Comparison of ENCODE assay signal across 16 cellular contexts in genomic region chr3:27345493-27345892, GRCh38. TPM values are rescaled to one million over a fixed set of nuclear protein-coding genes. Genes with fewer than 3 reads are reported as not detected.
A peak's percentile ranks its signal among the peaks of the same experiment; 100 is the strongest.
DNase-seq lines count a peak whose midpoint lies in the region; ATAC-seq and TF ChIP-seq lines count a peak whose summit lies in the region.
"Had no signal": no experiment of that assay in that cellular context is flagged by ENCODE, and none has a peak within 500 bp of the region (broad histone marks: within the 10 kb centered on the region; RNA-seq: fewer than 3 reads in every experiment).

No MANE protein-coding gene starts in this region.

- no peak for TF ChIP-seq CTCF in NB4 (IDR thresholded peaks at IDR 0.05; ENCODE audit: low read depth, low read length)
- TF ChIP-seq CTCF in transverse colon (IDR thresholded peaks at IDR 0.05): no peak
- no peak for TF ChIP-seq CTCF in A673 (conservative IDR thresholded peaks at IDR 0.05; ENCODE audit: low read depth, low read length)

- BruUV-seq in A673 (replicated peaks; lab: Mats Ljungman, UMichigan): no TSS peak

- H3K27me3 ChIP-seq in transverse colon (no peaks in the 10 kb centered on the region), A673 (replicated peaks; ENCODE audit: insufficient read depth, low read depth, low read length, poor library complexity) (no peaks in the 10 kb centered on the region)

- H3K4me3 ChIP-seq in NB4 (ENCODE audit: low read depth, low read length) (no peak overlapping the region), transverse colon (no peak overlapping the region), A673 (ENCODE audit: low read depth, low read length, poor library complexity, severe bottlenecking) (no peak overlapping the region)

- in situ Hi-C loops in transverse colon (cut with MboI; ENCODE audit: low pct_ligation_motif_present in 1 of 4, low pct_unique_long_range_greater_than_20kb in 1 of 4, low sequenced_read_pairs in 3 of 4): no loop called here
- in situ Hi-C loops in ACHN (cut with HindIII; ENCODE audit: low pct_ligation_motif_present, low pct_unique_long_range_greater_than_20kb, low sequenced_read_pairs): no loop called here

- TF ChIP-seq EP300 in transverse colon (IDR thresholded peaks at IDR 0.05; ENCODE audit: low read depth): peak; percentile 69

- no peaks in the 10 kb centered on the region for H3K9me3 Mint-ChIP-seq in activated T-cell treated with anti-CD3 and anti-CD28 coated beads, Interleukin-2, amount 50 U/mL, for 72 hours
- H3K9me3 Mint-ChIP-seq: activated B cell treated with CpG ODN at 0.5 μM for 24 hours, HFFc6 had no signal

- H3K9me3 ChIP-seq in transverse colon: no peaks in the 10 kb centered on the region
- H3K9me3 ChIP-seq in A673 (ENCODE audit: low read depth, low read length, poor library complexity, severe bottlenecking): no peaks in the 10 kb centered on the region

- 40% methylated on average over 5 of the region's 5 CpGs; no CpG with 5 or more reads in 1 of the 2 donors for WGBS in transverse colon (ENCODE audit: low coverage in 1 of 2), 2 donors

- H3K4me3 Mint-ChIP-seq in activated T-cell treated with anti-CD3 and anti-CD28 coated beads, Interleukin-2, amount 50 U/mL, for 72 hours: no peak overlapping the region
- H3K4me3 Mint-ChIP-seq: activated B cell treated with CpG ODN at 0.5 μM for 24 hours, HFFc6 had no signal

- intact Hi-C loops in transverse colon (cut with DNase I; ENCODE audit: low total_unique reads) (no loop called here), A673 (cut with micrococcal nuclease; ENCODE audit: unreplicated experiment) (no loop called here)

- no peak overlapping the region for H3K27ac Mint-ChIP-seq in activated T-cell treated with anti-CD3 and anti-CD28 coated beads, Interleukin-2, amount 50 U/mL, for 72 hours
- H3K27ac Mint-ChIP-seq: activated B cell treated with CpG ODN at 0.5 μM for 24 hours, HFFc6 had no signal

- H3K36me3 Mint-ChIP-seq in activated T-cell treated with anti-CD3 and anti-CD28 coated beads, Interleukin-2, amount 50 U/mL, for 72 hours (ENCODE audit: insufficient read depth in 2 of 2): no peaks in the 10 kb centered on the region

- POLR2A ChIA-PET in A673 (lab: Charles Lee; ENCODE audit: low non-redundant PET): no interaction called here

- H3K4me1 Mint-ChIP-seq in activated T-cell treated with anti-CD3 and anti-CD28 coated beads, Interleukin-2, amount 50 U/mL, for 72 hours (ENCODE audit: low read depth): peaks cover 17% of the 10 kb centered on the region

- peak; percentile 17 to 26 for DNase-seq in activated T-cell treated with anti-CD3 and anti-CD28 coated beads, Interleukin-2, amount 50 U/mL, for 72 hours
- no peak for DNase-seq in activated T-cell treated with anti-CD3 and anti-CD28 coated beads, Interleukin-2, amount 50 U/mL, for 48 hours
- peak; percentile 61 for DNase-seq in NB4 (ENCODE audit: low read depth)
- peak; percentile 58 for DNase-seq in transverse colon
- DNase-seq in A673 (ENCODE audit: low spot score): no peak
- DNase-seq in stimulated activated CD4-positive, alpha-beta T cell treated with anti-CD3 and anti-CD28 coated beads, Interleukin-4, amount 100 ng/mL, for 24 hours: no peak
- DNase-seq in ACHN: no peak
- DNase-seq: activated B cell treated with CpG ODN at 0.5 μM for 24 hours; activated naive CD4-positive, alpha-beta T cell treated with Interleukin-2 at 50 U/mL for 16 hours; dermis blood vessel endothelial cell; glutamatergic neuron; HFFc6; mesendoderm; NCI-H1436 treated with DMSO at 0.1 percent for 48 hours had no signal

- CTCF ChIA-PET in A673 (lab: Charles Lee): no interaction called here

- peaks cover 0 to 14% (median 2%) of the 10 kb centered on the region in 4 donors for H3K4me1 ChIP-seq in transverse colon
- no peaks in the 10 kb centered on the region for H3K4me1 ChIP-seq in A673 (ENCODE audit: insufficient read depth, low read length, poor library complexity, severe bottlenecking)

- H3K36me3 ChIP-seq in transverse colon: no peaks in the 10 kb centered on the region
- H3K36me3 ChIP-seq in A673 (ENCODE audit: insufficient read depth, low read length, poor library complexity, severe bottlenecking): no peaks in the 10 kb centered on the region

- no peaks in the 10 kb centered on the region for H3K27me3 Mint-ChIP-seq in activated T-cell treated with anti-CD3 and anti-CD28 coated beads, Interleukin-2, amount 50 U/mL, for 72 hours (ENCODE audit: low read depth)
- H3K27me3 Mint-ChIP-seq: activated B cell treated with CpG ODN at 0.5 μM for 24 hours had no signal

- peak; percentile 88 to 91 for ATAC-seq in activated T-cell treated with anti-CD3 and anti-CD28 coated beads, Interleukin-2, amount 50 U/mL, for 72 hours (replicated peaks in 1 of 2)
- peak; percentile 79 for ATAC-seq in esophagus mucosa
- ATAC-seq: sciatic nerve had no signal

- H3K27ac ChIP-seq in transverse colon (peak overlapping the region; percentile 5 to 49 (median 22)), A673 (ENCODE audit: low read depth, low read length, poor library complexity, severe bottlenecking) (no peak overlapping the region)

- TF ChIP-seq POLR2A in NB4 (IDR thresholded peaks at IDR 0.05; ENCODE audit: extremely low read depth, insufficient read length) (no peak), transverse colon (IDR thresholded peaks at IDR 0.05) (no peak)

RNA-seq across cellular contexts. Expression of gene NEK10, which starts 23.7 kb away (rescaled TPM):
- under 1 TPM; 0.09 to 0.36 TPM for total RNA-seq in activated T-cell treated with anti-CD3 and anti-CD28 coated beads, Interleukin-2, amount 50 U/mL, for 72 hours
- total RNA-seq in esophagus mucosa (0.40 TPM), transverse colon (1 to 10 TPM; 1.1 to 3.2 (median 1.7) TPM), A673 (2021) (0.34 and 0.79 TPM in 2 replicates)

Comparison
In these comparisons a context has a peak if more than half of its experiments do, and no peak if none do; other contexts are left out.
1. DNase-seq: peak in activated T-cell treated with anti-CD3 and anti-CD28 coated beads, Interleukin-2, amount 50 U/mL, for 72 hours (2 of 2), NB4 (single experiment) and transverse colon (single experiment); none in activated T-cell treated with anti-CD3 and anti-CD28 coated beads, Interleukin-2, amount 50 U/mL, for 48 hours (0 of 2), A673 (single experiment), stimulated activated CD4-positive, alpha-beta T cell treated with anti-CD3 and anti-CD28 coated beads, Interleukin-4, amount 100 ng/mL, for 24 hours (single experiment) and ACHN (single experiment).